In the genomic region with DNA sequence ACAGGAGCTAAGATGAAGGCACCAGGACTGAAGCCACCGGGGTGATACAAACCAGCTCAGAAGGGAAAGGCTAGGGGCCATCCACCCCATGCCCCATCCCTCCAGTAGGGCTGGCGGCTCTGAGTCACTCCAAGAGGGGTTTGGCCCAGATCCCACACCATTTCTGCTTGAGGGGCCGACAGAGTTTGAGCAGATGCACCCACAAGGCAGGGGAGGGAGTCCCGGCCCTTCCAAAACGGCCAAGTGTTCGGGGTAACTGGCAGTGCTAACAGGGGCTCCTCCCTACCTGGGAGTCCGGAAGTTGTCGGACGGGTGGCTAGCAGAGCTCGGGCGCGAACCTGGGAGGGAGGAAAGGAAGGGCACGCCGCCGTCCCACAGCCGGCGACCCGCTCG, we compare ENCODE assay signal across 7 cellular contexts. TPM values are rescaled to one million over a fixed set of nuclear protein-coding genes. Genes with fewer than 3 reads are reported as not detected.
DNase-seq lines count a peak whose midpoint lies in the region; ATAC-seq and TF ChIP-seq lines count a peak whose summit lies in the region.

No MANE protein-coding gene starts in this region.

- H3K79me2 ChIP-seq in Loucy (ENCODE audit: insufficient read depth, low read length) (peaks cover 26% of the 10 kb centered on the region), smooth muscle cell (ENCODE audit: low read depth) (peaks cover 5% of the 10 kb centered on the region)

- no peaks in the 10 kb centered on the region for H3K9me3 ChIP-seq in Loucy (ENCODE audit: insufficient read depth, low read depth, low read length)
- H3K9me3 ChIP-seq in smooth muscle cell (replicated peaks; ENCODE audit: low read depth): no peaks in the 10 kb centered on the region

- WGBS in smooth muscle cell (ENCODE audit: low lambda C conversion rate): 42% methylated on average over 15 of the region's 19 CpGs

- peak; percentile 13 for ATAC-seq in GM21786 (IDR thresholded peaks at IDR 0.05; ENCODE audit: unreplicated experiment)
- ATAC-seq in GM18870 (IDR thresholded peaks at IDR 0.05; ENCODE audit: unreplicated experiment): no peak

- no peaks in the 10 kb centered on the region for H3K27me3 ChIP-seq in Loucy (ENCODE audit: insufficient read depth, low read length, poor library complexity, severe bottlenecking)
- no peaks in the 10 kb centered on the region for H3K27me3 ChIP-seq in smooth muscle cell (ENCODE audit: low read depth)

- H3K4me1 ChIP-seq in Loucy (ENCODE audit: insufficient read depth, low read length, poor library complexity, severe bottlenecking) (no peaks in the 10 kb centered on the region), smooth muscle cell (ENCODE audit: low read depth) (peaks cover 3% of the 10 kb centered on the region)

- H3K4me3 ChIP-seq in GM12875 (ENCODE audit: low read depth, low read length) (peak overlapping the region; percentile 62), Loucy (ENCODE audit: low read length, poor library complexity, severe bottlenecking) (peak overlapping the region; percentile 87), iPS-11a (ENCODE audit: low read depth, low read length) (peak overlapping the region; percentile 35), smooth muscle cell (peak overlapping the region; percentile 54)

- H3K9me2 ChIP-seq in Loucy (replicated peaks; ENCODE audit: low read depth, low read length): no peaks in the 10 kb centered on the region

- peak; percentile 45 for DNase-seq in amniotic epithelial cell (ENCODE audit: low read depth)
- peak; percentile 27 for DNase-seq in smooth muscle cell (lab: John Stamatoyannopoulos, UW; ENCODE audit: unreplicated experiment)

- no peak for TF ChIP-seq CTCF in GM12875 (IDR thresholded peaks at IDR 0.05; ENCODE audit: borderline replicate concordance, insufficient read depth, low read depth, low read length)
- no peak for TF ChIP-seq CTCF in Loucy (conservative IDR thresholded peaks at IDR 0.05; ENCODE audit: low read length)
- TF ChIP-seq CTCF in smooth muscle cell (IDR thresholded peaks at IDR 0.05; ENCODE audit: borderline replicate concordance, insufficient read depth, poor library complexity, severe bottlenecking): no peak

- H3F3A ChIP-seq in Loucy (ENCODE audit: low read depth): no peaks in the 10 kb centered on the region
- no peaks in the 10 kb centered on the region for H3F3A ChIP-seq in smooth muscle cell (ENCODE audit: low read depth)

- peak overlapping the region; percentile 77 for H3K9ac ChIP-seq in Loucy (ENCODE audit: low read depth, low read length, poor library complexity, severe bottlenecking)
- H3K9ac ChIP-seq in smooth muscle cell (ENCODE audit: low read depth): peak overlapping the region; percentile 75

- peaks cover 4% of the 10 kb centered on the region for H4K20me1 ChIP-seq in Loucy (ENCODE audit: insufficient read depth, low read length, poor library complexity, severe bottlenecking)
- no peaks in the 10 kb centered on the region for H4K20me1 ChIP-seq in smooth muscle cell (ENCODE audit: low read depth)

- H3K36me3 ChIP-seq in Loucy (ENCODE audit: insufficient read depth, low read length) (no peaks in the 10 kb centered on the region), smooth muscle cell (ENCODE audit: low read depth) (no peaks in the 10 kb centered on the region)

- H2AFZ ChIP-seq in Loucy (ENCODE audit: low read length) (no peak overlapping the region), smooth muscle cell (ENCODE audit: low read depth) (no peak overlapping the region)

- H3K27ac ChIP-seq in smooth muscle cell (ENCODE audit: low read depth): peak overlapping the region; percentile 80

- peak overlapping the region; percentile 77 for H3K4me2 ChIP-seq in Loucy (ENCODE audit: low read depth, low read length, poor library complexity, severe bottlenecking)
- H3K4me2 ChIP-seq in smooth muscle cell: peak overlapping the region; percentile 81

RNA-seq across cellular contexts. Expression of gene SLC10A3, which starts 0.4 kb away (rescaled TPM):
- 26.8 and 34.7 TPM in 2 replicates for total RNA-seq in smooth muscle cell
- polyA plus RNA-seq in smooth muscle cell: 52.1 and 63.1 TPM in 2 replicates

RNA-seq across cellular contexts. Expression of gene UBL4A, which starts 3.6 kb away (rescaled TPM):
- 28.7 and 42.1 TPM in 2 replicates for total RNA-seq in smooth muscle cell
- polyA plus RNA-seq in smooth muscle cell: 46.9 and 50.8 TPM in 2 replicates

RNA-seq across cellular contexts. Expression of gene LAGE3, which starts 10.9 kb away (rescaled TPM):
- total RNA-seq in smooth muscle cell: 33.8 and 39.7 TPM in 2 replicates
- 52.7 and 66.1 TPM in 2 replicates for polyA plus RNA-seq in smooth muscle cell

RNA-seq across cellular contexts. Expression of gene FAM3A, which starts 26.0 kb away (rescaled TPM):
- total RNA-seq in smooth muscle cell: 13.6 and 16.0 TPM in 2 replicates
- 49.1 and 53.7 TPM in 2 replicates for polyA plus RNA-seq in smooth muscle cell

RNA-seq across cellular contexts. Expression of gene PLXNA3, which starts 31.9 kb away (rescaled TPM):
- total RNA-seq in smooth muscle cell: 15.1 and 33.6 TPM in 2 replicates
- 38.2 and 60.2 TPM in 2 replicates for polyA plus RNA-seq in smooth muscle cell

Comparison
In these comparisons a context has a peak if more than half of its experiments do, and no peak if none do; other contexts are left out.
1. H3K4me3 ChIP-seq: peak in every context shown above with its lines; median percentile 87 in Loucy; 62 in GM12875; 54 in smooth muscle cell; 35 in iPS-11a.